In the genomic region with DNA sequence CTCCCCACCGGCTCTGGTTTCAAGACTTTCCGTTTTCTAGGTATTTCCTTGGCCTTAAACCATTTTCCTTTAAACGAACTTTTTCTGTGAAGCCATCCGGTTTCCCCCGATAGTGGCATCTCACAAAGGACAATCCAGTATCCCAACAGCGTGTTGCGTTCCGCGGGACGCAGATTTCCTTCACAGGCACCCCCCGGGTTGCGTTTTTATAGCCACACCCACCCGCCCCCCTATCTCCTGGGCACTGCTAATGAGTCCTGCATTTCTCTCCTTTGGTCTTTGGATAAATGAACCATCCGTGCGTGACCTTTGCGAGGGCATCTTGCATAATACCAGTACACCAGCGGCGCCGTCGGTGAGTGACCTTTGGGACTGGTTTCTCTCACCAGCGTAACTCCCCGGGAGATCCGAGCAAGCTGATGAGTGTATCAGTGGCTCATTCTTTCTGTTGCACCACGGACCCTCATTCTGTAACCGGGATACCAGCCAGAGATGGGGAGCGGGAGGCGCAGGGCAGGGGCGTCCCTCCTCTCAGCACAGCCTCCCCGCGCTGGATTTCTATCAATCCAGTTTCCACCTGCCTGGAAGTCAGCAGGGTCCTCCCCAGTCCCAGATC, we compare ENCODE assay signal across 1 cellular context.
TF ChIP-seq lines count a peak whose summit lies in the region.

No MANE protein-coding gene starts in this region.

TF ChIP-seq in SK-N-SH, 30 proteins besides CTCF, POLR2A, EP300 and RAD21 (continued from another document):
- TF ChIP-seq TAF1 (IDR thresholded peaks at IDR 0.05; ENCODE audit: borderline replicate concordance, low read depth, low read length) (no peak), SMC3 (IDR thresholded peaks at IDR 0.05; ENCODE audit: low read depth, low read length) (peak; percentile 24)
